ENCODE assay signal across 11 cellular contexts in the genomic region with DNA sequence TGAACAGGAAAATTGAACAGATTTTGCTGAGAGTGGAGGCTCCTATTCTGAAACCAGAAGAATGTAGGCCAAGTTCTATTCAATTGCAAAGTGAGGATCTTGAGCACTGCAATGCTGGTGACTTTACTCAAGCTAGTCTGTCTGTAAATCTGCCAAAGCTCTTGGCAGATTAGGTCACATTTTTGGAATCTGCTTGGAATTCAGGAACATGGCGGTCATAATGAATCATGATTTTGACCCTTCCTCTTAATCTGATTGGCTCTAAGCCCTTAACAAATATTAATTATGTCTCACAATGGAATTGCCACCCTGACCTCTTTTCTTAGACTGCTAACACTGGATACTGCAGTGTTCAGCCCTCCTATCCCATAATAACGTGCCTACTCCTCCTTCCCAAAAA. TPM values are rescaled to one million over a fixed set of nuclear protein-coding genes. Genes with fewer than 3 reads are reported as not detected.
DNase-seq lines count a peak whose midpoint lies in the region; ATAC-seq and TF ChIP-seq lines count a peak whose summit lies in the region.
"Had no signal": no experiment of that assay in that cellular context is flagged by ENCODE, and none has a peak within 500 bp of the region (broad histone marks: within the 10 kb centered on the region; RNA-seq: fewer than 3 reads in every experiment).

No MANE protein-coding gene starts in this region.

- H3K4me3 ChIP-seq in right atrium auricular region = no peak overlapping the region
- no peak overlapping the region for H3K4me3 ChIP-seq in coronary artery
- H3K4me3 ChIP-seq in left lung = no peak overlapping the region
- H3K4me3 ChIP-seq: transverse colon had no signal

- H3K4me1 ChIP-seq in right atrium auricular region (peaks cover 0 to 8% of the 10 kb centered on the region in 2 donors), left lung (no peaks in the 10 kb centered on the region)

- H3K36me3 ChIP-seq in right atrium auricular region (no peaks in the 10 kb centered on the region), left lung (no peaks in the 10 kb centered on the region)
- H3K36me3 ChIP-seq: transverse colon had no signal

- ATAC-seq in Right ventricle myocardium superior (ENCODE audit: poor library complexity) (peak; percentile 48), left lung (peak; percentile 70), HG02970 (IDR thresholded peaks at IDR 0.05; ENCODE audit: low FRiP score, unreplicated experiment) (no peak), GM19397 (IDR thresholded peaks at IDR 0.05; ENCODE audit: unreplicated experiment) (no peak)

- TF ChIP-seq CTCF in right atrium auricular region (IDR thresholded peaks at IDR 0.05) (no peak), coronary artery (IDR thresholded peaks at IDR 0.05) (no peak), left lung (IDR thresholded peaks at IDR 0.05) (no peak)

- intact Hi-C loops in Right ventricle myocardium superior (cut with DNase I) (no loop called here), left lung (cut with DNase I) (no loop called here)

- no peaks in the 10 kb centered on the region for H3K27me3 ChIP-seq in right atrium auricular region
- peaks cover 0 to 16% of the 10 kb centered on the region in 2 donors for H3K27me3 ChIP-seq in left lung
- H3K27me3 ChIP-seq: transverse colon had no signal

- H3K9me3 ChIP-seq in right atrium auricular region = no peaks in the 10 kb centered on the region
- no peaks in the 10 kb centered on the region for H3K9me3 ChIP-seq in left lung
- H3K9me3 ChIP-seq: transverse colon had no signal

- DNase-seq in Right ventricle myocardium superior (no peak), right atrium auricular region (ENCODE audit: low spot score) (no peak), coronary artery (ENCODE audit: low spot score) (no peak), left lung (no peak), NCI-H2196 treated with DMSO at 0.1 percent for 48 hours (lab: John Stamatoyannopoulos, UW; ENCODE audit: unreplicated experiment) (no peak), SHP77 treated with DMSO at 0.1 percent for 48 hours (lab: John Stamatoyannopoulos, UW) (no peak)
- DNase-seq: NCI-H1694 treated with DMSO at 0.1 percent for 48 hours; stimulated activated CD4-positive, alpha-beta T cell treated with anti-CD3 and anti-CD28 coated beads, Interleukin-1b, Interleukin-23, amount 100 ng/mL, for 48 hours; transverse colon had no signal

- peak overlapping the region in 1 of 2 donors; percentile 33 for H3K27ac ChIP-seq in right atrium auricular region
- peak overlapping the region; percentile 56 to 74 for H3K27ac ChIP-seq in coronary artery
- H3K27ac ChIP-seq in left lung = no peak overlapping the region

RNA-seq across cellular contexts. Expression of a gene that starts 7.2 kb away (rescaled TPM):
- total RNA-seq in Right ventricle myocardium superior = 31.9 TPM
- total RNA-seq in right atrium auricular region = 10 to 100 TPM; 29.1 to 45.4 TPM
- total RNA-seq in left lung = 10 to 100 TPM; 57.0 to 71.9 TPM

Comparison
In these comparisons a context has a peak if more than half of its experiments do, and no peak if none do; other contexts are left out.
1. ATAC-seq: peak in Right ventricle myocardium superior (single experiment) and left lung (single experiment); none in HG02970 (single experiment) and GM19397 (single experiment).
2. H3K27ac ChIP-seq: peak in coronary artery (2 of 2); none in left lung (0 of 2).